In genomic region chr2:188316791-188317423, GRCh38 we compare ENCODE assay signal across 17 cellular contexts. TPM values are rescaled to one million over a fixed set of nuclear protein-coding genes. Genes with fewer than 3 reads are reported as not detected.
DNase-seq lines count a peak whose midpoint lies in the region; ATAC-seq, FAIRE-seq and TF ChIP-seq lines count a peak whose summit lies in the region.
"Had no signal": no experiment of that assay in that cellular context is flagged by ENCODE, and none has a peak within 500 bp of the region (broad histone marks: within the 10 kb centered on the region; RNA-seq: fewer than 3 reads in every experiment).

No MANE protein-coding gene starts in this region.

- no peak for TF ChIP-seq RAD21 in K562 (CRISPR knock-in tag; conservative IDR thresholded peaks at IDR 0.05 in 1 of 2, IDR thresholded peaks at IDR 0.05 in 1 of 2)

- DNase-seq in LNCaP clone FGC (ENCODE audit: low read depth) (peak; percentile 96), K562 (ENCODE audit: extremely low read depth in 1 of 4, low spot score in 3 of 4) (no peak), mesendoderm (no peak), substantia nigra (lab: John Stamatoyannopoulos, UW) (no peak), NCI-H128 (lab: John Stamatoyannopoulos, UW; ENCODE audit: unreplicated experiment) (no peak), ecto neural progenitor cell (ENCODE audit: low spot score) (no peak)
- DNase-seq in activated CD8-positive, alpha-beta memory T cell treated with anti-CD3 and anti-CD28 coated beads for 24 hours: no peak
- DNase-seq: Caco-2; CD8-positive, alpha-beta T cell; DND-41; GDM1; GOT3 had no signal

- no peak overlapping the region for H4K5ac ChIP-seq in mesendoderm (ENCODE audit: low read length)

- no peak overlapping the region for H3K9ac ChIP-seq in K562 (ENCODE audit: insufficient read depth in 1 of 2, low read depth in 2 of 2, low read length in 2 of 2)
- no peak overlapping the region for H3K9ac ChIP-seq in mesendoderm (ENCODE audit: low read length)

- H3K27me3 ChIP-seq in K562 (ENCODE audit: control insufficient read depth in 2 of 2, insufficient read depth in 2 of 2, low read length in 2 of 2) (no peaks in the 10 kb centered on the region), mesendoderm (ENCODE audit: insufficient read depth, low read length, poor library complexity) (no peaks in the 10 kb centered on the region)

- H3K79me1 ChIP-seq in mesendoderm (ENCODE audit: low read length): no peaks in the 10 kb centered on the region

- WGBS in K562 (ENCODE audit: insufficient coverage, low coverage, missing lambda C conversion rate): 37% methylated on average over 4 of the region's 4 CpGs
- WGBS in mesendoderm (ENCODE audit: extremely low coverage, insufficient coverage, low lambda C conversion rate): no CpG with 5 or more reads among the region's 4 CpGs

- no peak overlapping the region for H3K4me2 ChIP-seq in K562 (ENCODE audit: insufficient read depth, low read length)
- H3K4me2 ChIP-seq in mesendoderm (ENCODE audit: low read length): no peak overlapping the region

- H3K4me3 ChIP-seq in HEK293 (ENCODE audit: low read depth, low read length) (no peak overlapping the region), LNCaP clone FGC (ENCODE audit: low read depth, low read length) (no peak overlapping the region), K562 (no peak overlapping the region), mesendoderm (ENCODE audit: low read length) (no peak overlapping the region)
- H3K4me3 ChIP-seq: HAP-1 had no signal

- POLR2A ChIA-PET in HEK293 (lab: Yijun Ruan, JAX) (no interaction called here), K562 (lab: Yijun Ruan, JAX) (no interaction called here)

- H4K8ac ChIP-seq in mesendoderm (ENCODE audit: low read depth, low read length): no peak overlapping the region

- peak overlapping the region; percentile 68 for H3K18ac ChIP-seq in mesendoderm (ENCODE audit: low read length)

- H3K9me3 ChIP-seq in HEK293 (ENCODE audit: control insufficient read depth, insufficient read depth, low read depth, low read length) (no peaks in the 10 kb centered on the region), K562 (replicated peaks; ENCODE audit: control insufficient read depth, insufficient read depth, low read depth, low read length) (no peaks in the 10 kb centered on the region)
- H3K9me3 ChIP-seq: Caco-2 had no signal

- no peak for TF ChIP-seq POLR2A in K562 (conservative IDR thresholded peaks at IDR 0.05)

- H3K4ac ChIP-seq in mesendoderm (ENCODE audit: low read depth, low read length): no peak overlapping the region

- H2AFZ ChIP-seq in K562 (ENCODE audit: low read depth, low read length): no peak overlapping the region

- H3K9me1 ChIP-seq in K562 (ENCODE audit: control insufficient read depth, insufficient read depth, low read length): no peaks in the 10 kb centered on the region

- no peaks in the 10 kb centered on the region for H4K20me1 ChIP-seq in K562 (replicated peaks; ENCODE audit: control insufficient read depth, insufficient read depth, low read length)

- H3K4me1 ChIP-seq in HEK293 (ENCODE audit: control insufficient read depth, insufficient read depth, low read length): peaks cover 16% of the 10 kb centered on the region
- peaks cover 0 to 6% of the 10 kb centered on the region in 2 experiments; a peak in 1 of 5 replicates for H3K4me1 ChIP-seq in K562 (replicated peaks in 1 of 2; ENCODE audit: control insufficient read depth in 2 of 2, insufficient read depth in 2 of 2, low read length in 2 of 2)
- H3K4me1 ChIP-seq in mesendoderm (ENCODE audit: control insufficient read depth, low read depth, low read length): peaks cover 2% of the 10 kb centered on the region
- H3K4me1 ChIP-seq: Caco-2 had no signal

- no peak for FAIRE-seq in K562 (lab: Jason Lieb, UNC)
- FAIRE-seq: GM12892 had no signal

- no peak overlapping the region for H3K23ac ChIP-seq in mesendoderm (ENCODE audit: low read length)

- intact Hi-C loops in K562 (cut with micrococcal nuclease): no loop called here

- TF ChIP-seq EP300 in K562 (IDR thresholded peaks at IDR 0.05; ENCODE audit: low read length): no peak

- H2BK120ac ChIP-seq in mesendoderm (ENCODE audit: low read depth, low read length): no peak overlapping the region

- no peak overlapping the region for H2BK5ac ChIP-seq in mesendoderm (ENCODE audit: low read length)

- H3K56ac ChIP-seq in mesendoderm (ENCODE audit: low read length): no peak overlapping the region

- in situ Hi-C loops in K562 (cut with MboI): no loop called here

- peaks cover 41% of the 10 kb centered on the region for H3K79me2 ChIP-seq in K562 (ENCODE audit: control insufficient read depth, insufficient read depth, low read length)
- peaks cover 29% of the 10 kb centered on the region for H3K79me2 ChIP-seq in mesendoderm (ENCODE audit: control insufficient read depth, insufficient read depth, low read length)

- ATAC-seq in K562: no peak
- ATAC-seq: CD8-positive, alpha-beta T cell had no signal

- BruUV-seq in K562 (replicated peaks; lab: Mats Ljungman, UMichigan): no TSS peak

- no peak for TF ChIP-seq CTCF in HEK293 (tag by site-specific recombination; IDR thresholded peaks at IDR 0.05)
- TF ChIP-seq CTCF in LNCaP clone FGC (IDR thresholded peaks at IDR 0.05; ENCODE audit: control insufficient read depth, extremely low read depth, insufficient read depth): no peak
- no peak for TF ChIP-seq CTCF in K562 (IDR thresholded peaks at IDR 0.05 in 2 of 3, conservative IDR thresholded peaks at IDR 0.05 in 1 of 3; ENCODE audit: insufficient read depth in 2 of 3, low read depth in 1 of 3, low read length in 3 of 3)

- CTCF ChIA-PET in HEK293 (lab: Yijun Ruan, JAX): no interaction called here
- CTCF ChIA-PET in K562 (lab: Yijun Ruan, JAX; ENCODE audit: low intra/inter-chr PET ratio): no interaction called here

- H3K27ac ChIP-seq in HEK293 (ENCODE audit: extremely low read depth, low read depth, low read length): no peak overlapping the region
- H3K27ac ChIP-seq in K562 (ENCODE audit: extremely low read depth, low read depth, low read length): no peak overlapping the region
- no peak overlapping the region for H3K27ac ChIP-seq in mesendoderm (ENCODE audit: low read depth, low read length)
- H3K27ac ChIP-seq in substantia nigra (ENCODE audit: low read depth, low read length, poor library complexity, severe bottlenecking): no peak overlapping the region
- H3K27ac ChIP-seq: HL-60 had no signal

- H2BK15ac ChIP-seq in mesendoderm (replicated peaks; ENCODE audit: low read depth): no peak overlapping the region

- H2AK5ac ChIP-seq in mesendoderm (ENCODE audit: low read length): no peak overlapping the region

- H3K36me3 ChIP-seq in HEK293 (ENCODE audit: control insufficient read depth in 2 of 2, insufficient read depth in 1 of 2, low read length in 2 of 2): no peaks in the 10 kb centered on the region
- H3K36me3 ChIP-seq in K562 (ENCODE audit: control insufficient read depth, insufficient read depth, low read length): no peaks in the 10 kb centered on the region
- no peaks in the 10 kb centered on the region for H3K36me3 ChIP-seq in mesendoderm (ENCODE audit: control insufficient read depth, insufficient read depth, low read length)
- H3K36me3 ChIP-seq: HAP-1 had no signal

TF ChIP-seq in HEK293, 187 proteins besides CTCF, POLR2A, EP300 and RAD21 (continues in another document):
- TF ChIP-seq FEZF1 (tag by site-specific recombination; IDR thresholded peaks at IDR 0.05) (0 out of 2 replicates have a peak, but pooled peaks have one; percentile 24), ZNF785 (tag by site-specific recombination; IDR thresholded peaks at IDR 0.05) (no peak), ZNF223 (tag by site-specific recombination; IDR thresholded peaks at IDR 0.05) (no peak), ZNF580 (tag by site-specific recombination; IDR thresholded peaks at IDR 0.05) (no peak)

TF ChIP-seq in K562, 482 proteins besides CTCF, POLR2A, EP300 and RAD21 (continues in another document):
- TF ChIP-seq RNF219 (CRISPR knock-in tag; IDR thresholded peaks at IDR 0.05) (no peak), NR2C1 (IDR thresholded peaks at IDR 0.05) (no peak), NR2C1 (tag; IDR thresholded peaks at IDR 0.05) (no peak)

RNA-seq across cellular contexts. Expression of gene GULP1, which starts 25.2 kb away (rescaled TPM):
- total RNA-seq in K562 (2011; cell fraction: chromatin; rRNA removed; ENCODE audit: low replicate concordance): 22.0 and 32.1 TPM in 2 replicates
- total RNA-seq in K562 (2011; cell fraction: nucleolus; rRNA removed): 12.3 and 22.5 TPM in 2 replicates
- 24.6 and 32.9 TPM in 2 replicates for total RNA-seq in K562 (2011; cell fraction: nucleoplasm; rRNA removed)
- total RNA-seq in K562 (2014; rRNA removed) (18.7 and 20.1 TPM in 2 replicates), K562 (2014; rRNA removed; fragmentation: Illumina TruSeq; extraction: Trizol) (25.3 and 28.2 TPM in 2 replicates), K562 (2015; rRNA removed; fragmentation: Illumina TruSeq; extraction: Trizol) (24.2 and 24.3 TPM in 2 replicates), K562 (2021) (19.5 and 22.8 TPM in 2 replicates)
- polyA plus RNA-seq in K562 (2011; rRNA removed) (16.3 and 17.4 TPM in 2 replicates), K562 (2014; fragmentation: Illumina TruSeq; extraction: Trizol) (21.0 and 24.9 TPM in 2 replicates), K562 (2014; fragmentation: Nextera tagmentation; extraction: Ambion mirVana) (1 to 10 TPM; 8.5 to 8.6 TPM), K562 (2014; rRNA removed) (21.0 and 23.8 TPM in 2 replicates)
- polyA plus RNA-seq in K562 (2011; cell fraction: cytosol; rRNA removed): 8.8 and 13.0 TPM in 2 replicates
- polyA plus RNA-seq in K562 (2011; cell fraction: nucleus; rRNA removed): 11.8 and 16.0 TPM in 2 replicates
- 11.1 and 14.0 TPM in 2 replicates for polyA plus RNA-seq in K562 (2012)
- 23.2 and 28.7 TPM in 2 replicates for polyA minus RNA-seq in K562 (2011; rRNA and poly(A)+ RNA removed)
- 14.6 and 17.6 TPM in 2 replicates for polyA minus RNA-seq in K562 (2011; cell fraction: cytosol; rRNA and poly(A)+ RNA removed)
- polyA minus RNA-seq in K562 (2011; cell fraction: nucleus; rRNA and poly(A)+ RNA removed): 29.1 and 49.5 TPM in 2 replicates
- polyA plus RNA-seq in mesendoderm (2013, experiment 1 of 2): 69.6 TPM
- 72.0 TPM for polyA plus RNA-seq in mesendoderm (2013, experiment 2 of 2)
- total RNA-seq: CD8-positive, alpha-beta T cell had no signal
- polyA plus RNA-seq: CD14-positive monocyte had no signal

Comparison
In these comparisons a context has a peak if more than half of its experiments do, and no peak if none do; other contexts are left out.
1. Of the 44 proteins assayed by ChIP-seq in both K562 and HEK293: peak only in K562: none; only in HEK293: ATF2; in both: none; in neither: 43.